ENCODE assay signal across 9 cellular contexts in genomic region chr1:246971322-246971721, GRCh38. TPM values are rescaled to one million over a fixed set of nuclear protein-coding genes. Genes with fewer than 3 reads are reported as not detected.
A peak's percentile ranks its signal among the peaks of the same experiment; 100 is the strongest.
DNase-seq lines count a peak whose midpoint lies in the region; ATAC-seq and TF ChIP-seq lines count a peak whose summit lies in the region.
"Had no signal": no experiment of that assay in that cellular context is flagged by ENCODE, and none has a peak within 500 bp of the region (broad histone marks: within the 10 kb centered on the region; RNA-seq: fewer than 3 reads in every experiment).

No MANE protein-coding gene starts in this region.

- H3K27ac Mint-ChIP-seq in neural crest cell (ENCODE audit: unreplicated experiment), result no peak overlapping the region

- peaks cover 81% of the 10 kb centered on the region for H3K36me3 Mint-ChIP-seq in neural crest cell (ENCODE audit: low read depth)

- H3K4me3 ChIP-seq in Loucy (ENCODE audit: low read length, poor library complexity, severe bottlenecking) (no peak overlapping the region), tibial artery (no peak overlapping the region)
- no peak overlapping the region for H3K4me3 ChIP-seq in effector memory CD4-positive, alpha-beta T cell (ENCODE audit: insufficient read depth, low read depth, low read length, poor library complexity, severe bottlenecking)

- no peak overlapping the region for H3K27ac ChIP-seq in effector memory CD4-positive, alpha-beta T cell (ENCODE audit: insufficient read depth, low read length, poor library complexity, severe bottlenecking)
- H3K27ac ChIP-seq in tibial artery, result no peak overlapping the region

- no peaks in the 10 kb centered on the region for H3K27me3 Mint-ChIP-seq in neural crest cell (ENCODE audit: low read depth)

- H3K9me2 ChIP-seq in Loucy (replicated peaks; ENCODE audit: low read depth, low read length), result no peaks in the 10 kb centered on the region

- no peaks in the 10 kb centered on the region for H4K20me1 ChIP-seq in Loucy (ENCODE audit: insufficient read depth, low read length, poor library complexity, severe bottlenecking)

- no peak overlapping the region for H3K4me2 ChIP-seq in Loucy (ENCODE audit: low read depth, low read length, poor library complexity, severe bottlenecking)

- H3K4me1 ChIP-seq in Loucy (ENCODE audit: insufficient read depth, low read length, poor library complexity, severe bottlenecking) (no peaks in the 10 kb centered on the region), tibial artery (no peaks in the 10 kb centered on the region)
- no peaks in the 10 kb centered on the region for H3K4me1 ChIP-seq in effector memory CD4-positive, alpha-beta T cell (ENCODE audit: control insufficient read depth, insufficient read depth, low read length, poor library complexity, severe bottlenecking)

- H3K9ac ChIP-seq in Loucy (ENCODE audit: low read depth, low read length, poor library complexity, severe bottlenecking), result no peak overlapping the region

- no peaks in the 10 kb centered on the region for H3K79me2 ChIP-seq in Loucy (ENCODE audit: insufficient read depth, low read length)

- H3K27me3 ChIP-seq in Loucy (ENCODE audit: insufficient read depth, low read length, poor library complexity, severe bottlenecking), result no peaks in the 10 kb centered on the region
- H3K27me3 ChIP-seq in effector memory CD4-positive, alpha-beta T cell (replicated peaks; ENCODE audit: control insufficient read depth, insufficient read depth, low read length, poor library complexity, severe bottlenecking), result no peaks in the 10 kb centered on the region
- H3K27me3 ChIP-seq in tibial artery, result no peaks in the 10 kb centered on the region

- intact Hi-C loops in tibial artery (cut with DNase I; ENCODE audit: low total_unique reads), result no loop called here

- no peak for ATAC-seq in GM21529 (IDR thresholded peaks at IDR 0.05; ENCODE audit: unreplicated experiment)
- ATAC-seq: left colon had no signal

- no peak overlapping the region for H2AFZ ChIP-seq in Loucy (ENCODE audit: low read length)

- H3K4me1 Mint-ChIP-seq in neural crest cell, result no peaks in the 10 kb centered on the region

- peaks cover 17% of the 10 kb centered on the region; the same call in 1 of the 2 replicates for H3K9me3 ChIP-seq in Loucy (ENCODE audit: insufficient read depth, low read depth, low read length)
- H3K9me3 ChIP-seq in effector memory CD4-positive, alpha-beta T cell (ENCODE audit: control insufficient read depth, low read length), result no peaks in the 10 kb centered on the region
- peaks cover 0 to 12% (median 0%) of the 10 kb centered on the region in 3 donors for H3K9me3 ChIP-seq in tibial artery

- peak; percentile 57 for DNase-seq in CD1c-positive myeloid dendritic cell (ENCODE audit: extremely low spot score)
- peak; percentile 18 for DNase-seq in activated CD4-positive, alpha-beta T cell treated with anti-CD3 and anti-CD28 coated beads for 1 hour
- DNase-seq in effector memory CD4-positive, alpha-beta T cell, result peak in 2 of 3 donors; percentile 5 to 8
- DNase-seq in neural crest cell (ENCODE audit: low read depth, low spot score), result no peak
- DNase-seq in tibial artery, result peak; percentile 38 to 76
- no peak for DNase-seq in NCI-H510A treated with DMSO at 0.1 percent for 48 hours (lab: John Stamatoyannopoulos, UW)

- H3K9me3 Mint-ChIP-seq in neural crest cell, result peaks cover 40% of the 10 kb centered on the region

- H3K36me3 ChIP-seq in Loucy (ENCODE audit: insufficient read depth, low read length) (no peaks in the 10 kb centered on the region), tibial artery (no peaks in the 10 kb centered on the region)
- H3K36me3 ChIP-seq in effector memory CD4-positive, alpha-beta T cell (ENCODE audit: control insufficient read depth, insufficient read depth, low read length), result no peaks in the 10 kb centered on the region

- peak; percentile 88 for TF ChIP-seq CTCF in Loucy (conservative IDR thresholded peaks at IDR 0.05; ENCODE audit: low read length)
- TF ChIP-seq CTCF in neural crest cell (conservative IDR thresholded peaks at IDR 0.05), result peak; percentile 53
- peak; percentile 64 to 80 for TF ChIP-seq CTCF in tibial artery (IDR thresholded peaks at IDR 0.05)

- no peak overlapping the region for H3K4me3 Mint-ChIP-seq in neural crest cell

- no peaks in the 10 kb centered on the region for H3F3A ChIP-seq in Loucy (ENCODE audit: low read depth)

RNA-seq across cellular contexts. Expression of gene ZNF695, which starts 36.5 kb away (rescaled TPM):
- 21.4 and 21.8 TPM in 2 replicates for total RNA-seq in neural crest cell

RNA-seq across cellular contexts. Expression of gene AHCTF1, which starts 39.6 kb away (rescaled TPM):
- total RNA-seq in neural crest cell, result 40.4 and 47.3 TPM in 2 replicates

Comparison
In these comparisons a context has a peak if more than half of its experiments do, and no peak if none do; other contexts are left out.
1. DNase-seq: peak in CD1c-positive myeloid dendritic cell (single experiment), activated CD4-positive, alpha-beta T cell treated with anti-CD3 and anti-CD28 coated beads for 1 hour (single experiment), effector memory CD4-positive, alpha-beta T cell (2 of 3) and tibial artery (2 of 2); none in neural crest cell (single experiment) and NCI-H510A treated with DMSO at 0.1 percent for 48 hours (single experiment).
2. Peak in every context shown above with its lines, with median percentiles within 50 percentile points of each other: CTCF ChIP-seq.